Comparison of ENCODE assay signal across 19 cellular contexts in the genomic region with DNA sequence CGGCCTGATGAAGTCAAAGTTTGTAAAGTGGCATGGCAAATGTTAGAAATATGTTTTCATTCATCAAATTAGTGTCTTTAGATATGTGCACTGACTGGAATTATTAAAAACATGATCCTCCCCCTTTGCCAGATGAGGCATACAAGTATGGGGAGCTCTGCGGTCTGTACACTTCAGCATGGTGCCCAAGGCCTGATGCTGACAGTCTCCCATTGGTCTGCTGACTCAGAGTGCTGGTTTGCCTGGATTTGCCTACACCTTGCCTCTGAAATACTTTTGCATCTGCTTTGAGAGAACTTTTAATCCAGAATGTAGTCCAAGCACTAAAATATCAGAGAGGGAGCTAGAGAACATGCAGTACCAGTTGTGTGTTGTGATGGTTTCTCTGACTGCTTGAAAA.
A peak's percentile ranks its signal among the peaks of the same experiment; 100 is the strongest.
DNase-seq lines count a peak whose midpoint lies in the region; TF ChIP-seq lines count a peak whose summit lies in the region.
"Had no signal": no experiment of that assay in that cellular context is flagged by ENCODE, and none has a peak within 500 bp of the region (broad histone marks: within the 10 kb centered on the region; RNA-seq: fewer than 3 reads in every experiment).

No MANE protein-coding gene starts in this region.

- H3K4me2 ChIP-seq in GM23248 (ENCODE audit: unreplicated experiment) (no peak overlapping the region), neural cell (ENCODE audit: low read length) (no peak overlapping the region)
- H3K4me2 ChIP-seq: KMS-11 had no signal

- peaks cover 49% of the 10 kb centered on the region for H3F3A ChIP-seq in GM23248 (ENCODE audit: insufficient read depth)
- H3F3A ChIP-seq in neural cell (ENCODE audit: insufficient read depth, low read length, poor library complexity, severe bottlenecking), result no peaks in the 10 kb centered on the region

- H3K36me3 Mint-ChIP-seq in activated naive CD8-positive, alpha-beta T cell treated with anti-CD3 and anti-CD28 coated beads for 36 hours, result no peaks in the 10 kb centered on the region
- H3K36me3 Mint-ChIP-seq: activated naive CD8-positive, alpha-beta T cell; natural killer cell treated with Interleukin-12 subunit alpha and Interleukin-12 subunit beta and Interleukin-15 and Interleukin-18, amount 100 ng/mL, for 72 hours had no signal

- in situ Hi-C loops in GM23248 (cut with MboI), result no loop called here

- H3K27me3 ChIP-seq in GM23248 (replicated peaks; ENCODE audit: insufficient read depth) (no peaks in the 10 kb centered on the region), neural cell (ENCODE audit: insufficient read depth, low read depth, low read length) (no peaks in the 10 kb centered on the region)
- H3K27me3 ChIP-seq: esophagus squamous epithelium, sigmoid colon had no signal

- H3K27ac ChIP-seq in GM23248 (peak overlapping the region; percentile 93), RWPE1 (peak overlapping the region; percentile 68), epithelial cell of prostate (peak overlapping the region; percentile 93), neural cell (ENCODE audit: low read length) (peak overlapping the region; percentile 75)
- H3K27ac ChIP-seq: esophagus squamous epithelium, KMS-11 had no signal

- peaks cover 55% of the 10 kb centered on the region for H3K4me1 ChIP-seq in GM23248 (ENCODE audit: insufficient read depth)

- POLR2A ChIA-PET in RWPE1 (lab: Yijun Ruan, JAX; ENCODE audit: low non-redundant PET), result no interaction called here

- H3K4me3 Mint-ChIP-seq in activated naive CD8-positive, alpha-beta T cell treated with anti-CD3 and anti-CD28 coated beads for 36 hours, result no peak overlapping the region
- H3K4me3 Mint-ChIP-seq: activated naive CD8-positive, alpha-beta T cell; natural killer cell treated with Interleukin-12 subunit alpha and Interleukin-12 subunit beta and Interleukin-15 and Interleukin-18, amount 100 ng/mL, for 72 hours had no signal

- TF ChIP-seq RAD21 in neural cell (conservative IDR thresholded peaks at IDR 0.05), result no peak

- peaks cover 1% of the 10 kb centered on the region for H3K27me3 Mint-ChIP-seq in activated naive CD8-positive, alpha-beta T cell treated with anti-CD3 and anti-CD28 coated beads for 36 hours

- CTCF ChIA-PET in RWPE1 (lab: Yijun Ruan, JAX), result interaction anchor here (0.6 kb wide), 1 partner anchor 1757 kb away, joined by 3 read pairs; no protein-coding TSS in a partner anchor

- 36% methylated on average over 2 of the region's 2 CpGs for WGBS in GM23248 (ENCODE audit: low coverage in 1 of 2, low lambda C conversion rate in 2 of 2, missing lambda C conversion rate in 2 of 2), 2 experiments

- no peaks in the 10 kb centered on the region for H3K4me1 Mint-ChIP-seq in activated naive CD8-positive, alpha-beta T cell treated with anti-CD3 and anti-CD28 coated beads for 36 hours

- no peaks in the 10 kb centered on the region for H3K9me3 ChIP-seq in GM23248 (ENCODE audit: low read depth)
- no peaks in the 10 kb centered on the region for H3K9me3 ChIP-seq in neural cell (ENCODE audit: low read length)
- H3K9me3 ChIP-seq: esophagus squamous epithelium, sigmoid colon had no signal

- H3K9me3 Mint-ChIP-seq in activated naive CD8-positive, alpha-beta T cell treated with anti-CD3 and anti-CD28 coated beads for 36 hours, result no peaks in the 10 kb centered on the region
- H3K9me3 Mint-ChIP-seq: natural killer cell treated with Interleukin-12 subunit alpha and Interleukin-12 subunit beta and Interleukin-15 and Interleukin-18, amount 100 ng/mL, for 72 hours had no signal

- H4K20me1 ChIP-seq in GM23248 (ENCODE audit: insufficient read depth), result no peaks in the 10 kb centered on the region
- no peaks in the 10 kb centered on the region for H4K20me1 ChIP-seq in neural cell (ENCODE audit: insufficient read depth)

- H3K9ac ChIP-seq in GM23248, result peak overlapping the region; percentile 11; the same call in 1 of the 2 replicates
- no peak overlapping the region for H3K9ac ChIP-seq in neural cell (ENCODE audit: low read length)
- H3K9ac ChIP-seq: KMS-11 had no signal

- H2AFZ ChIP-seq in GM23248 (peak overlapping the region; percentile 1; the same call in 1 of the 2 replicates), neural cell (ENCODE audit: low read depth, low read length) (no peak overlapping the region)

- H3K27ac Mint-ChIP-seq in activated naive CD8-positive, alpha-beta T cell treated with anti-CD3 and anti-CD28 coated beads for 36 hours, result no peak overlapping the region
- H3K27ac Mint-ChIP-seq: activated naive CD8-positive, alpha-beta T cell; natural killer cell treated with Interleukin-12 subunit alpha and Interleukin-12 subunit beta and Interleukin-15 and Interleukin-18, amount 100 ng/mL, for 72 hours had no signal

- peak; percentile 61 for DNase-seq in GM23248
- DNase-seq in RWPE1 (ENCODE audit: low spot score), result no peak
- DNase-seq in epithelial cell of prostate (ENCODE audit: low read depth, low spot score), result no peak
- DNase-seq in activated gamma-delta T cell (lab: John Stamatoyannopoulos, UW), result no peak
- DNase-seq in NCI-H524 (lab: John Stamatoyannopoulos, UW), result no peak
- no peak for DNase-seq in activated naive CD8-positive, alpha-beta T cell treated with anti-CD3 and anti-CD28 coated beads for 36 hours
- no peak for DNase-seq in GF-D8 (lab: John Stamatoyannopoulos, UW)
- DNase-seq: activated CD4-positive, alpha-beta T cell treated with anti-CD3 and anti-CD28 coated beads for 4 hours; effector CD4-positive, alpha-beta T cell; esophagus squamous epithelium; NCI-H1694 treated with DMSO at 0.1 percent for 48 hours; NCI-H2227 treated with DMSO at 0.1 percent for 48 hours; NCI-H82; sigmoid colon; T-helper 2 cell had no signal

- H3K79me2 ChIP-seq in GM23248 (ENCODE audit: insufficient read depth) (no peaks in the 10 kb centered on the region), neural cell (replicated peaks; ENCODE audit: insufficient read depth, low read length) (no peaks in the 10 kb centered on the region)

- TF ChIP-seq EP300 in neural cell (conservative IDR thresholded peaks at IDR 0.05; ENCODE audit: poor library complexity, severe bottlenecking), result no peak

- TF ChIP-seq CTCF in RWPE1 (conservative IDR thresholded peaks at IDR 0.05; ENCODE audit: low read depth) (no peak), neural cell (IDR thresholded peaks at IDR 0.05; ENCODE audit: poor library complexity, severe bottlenecking) (no peak)

- H3K36me3 ChIP-seq in GM23248 (ENCODE audit: low read depth), result no peaks in the 10 kb centered on the region
- H3K36me3 ChIP-seq in neural cell (ENCODE audit: insufficient read depth, low read length), result no peaks in the 10 kb centered on the region
- H3K36me3 ChIP-seq: esophagus squamous epithelium, sigmoid colon had no signal

- H3K9me2 ChIP-seq in GM23248 (ENCODE audit: insufficient read depth) (no peaks in the 10 kb centered on the region), neural cell (ENCODE audit: insufficient read depth, low read length) (no peaks in the 10 kb centered on the region)

- no peak overlapping the region for H3K4me3 ChIP-seq in GM23248
- H3K4me3 ChIP-seq in neural cell (ENCODE audit: low read length), result no peak overlapping the region
- H3K4me3 ChIP-seq: esophagus squamous epithelium, sigmoid colon had no signal

TF ChIP-seq in neural cell, 6 proteins besides CTCF, POLR2A, EP300 and RAD21:
- no peak for TF ChIP-seq TAF1 (IDR thresholded peaks at IDR 0.05; ENCODE audit: low read depth)
- TF ChIP-seq SMC3 (conservative IDR thresholded peaks at IDR 0.05; ENCODE audit: poor library complexity), result no peak
- no peak for TF ChIP-seq POLR2AphosphoS5 (IDR thresholded peaks at IDR 0.05)
- TF ChIP-seq, protein P1, sequence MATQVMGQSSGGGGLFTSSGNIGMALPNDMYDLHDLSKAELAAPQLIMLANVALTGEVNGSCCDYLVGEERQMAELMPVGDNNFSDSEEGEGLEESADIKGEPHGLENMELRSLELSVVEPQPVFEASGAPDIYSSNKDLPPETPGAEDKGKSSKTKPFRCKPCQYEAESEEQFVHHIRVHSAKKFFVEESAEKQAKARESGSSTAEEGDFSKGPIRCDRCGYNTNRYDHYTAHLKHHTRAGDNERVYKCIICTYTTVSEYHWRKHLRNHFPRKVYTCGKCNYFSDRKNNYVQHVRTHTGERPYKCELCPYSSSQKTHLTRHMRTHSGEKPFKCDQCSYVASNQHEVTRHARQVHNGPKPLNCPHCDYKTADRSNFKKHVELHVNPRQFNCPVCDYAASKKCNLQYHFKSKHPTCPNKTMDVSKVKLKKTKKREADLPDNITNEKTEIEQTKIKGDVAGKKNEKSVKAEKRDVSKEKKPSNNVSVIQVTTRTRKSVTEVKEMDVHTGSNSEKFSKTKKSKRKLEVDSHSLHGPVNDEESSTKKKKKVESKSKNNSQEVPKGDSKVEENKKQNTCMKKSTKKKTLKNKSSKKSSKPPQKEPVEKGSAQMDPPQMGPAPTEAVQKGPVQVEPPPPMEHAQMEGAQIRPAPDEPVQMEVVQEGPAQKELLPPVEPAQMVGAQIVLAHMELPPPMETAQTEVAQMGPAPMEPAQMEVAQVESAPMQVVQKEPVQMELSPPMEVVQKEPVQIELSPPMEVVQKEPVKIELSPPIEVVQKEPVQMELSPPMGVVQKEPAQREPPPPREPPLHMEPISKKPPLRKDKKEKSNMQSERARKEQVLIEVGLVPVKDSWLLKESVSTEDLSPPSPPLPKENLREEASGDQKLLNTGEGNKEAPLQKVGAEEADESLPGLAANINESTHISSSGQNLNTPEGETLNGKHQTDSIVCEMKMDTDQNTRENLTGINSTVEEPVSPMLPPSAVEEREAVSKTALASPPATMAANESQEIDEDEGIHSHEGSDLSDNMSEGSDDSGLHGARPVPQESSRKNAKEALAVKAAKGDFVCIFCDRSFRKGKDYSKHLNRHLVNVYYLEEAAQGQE (IDR thresholded peaks at IDR 0.05; ENCODE audit: borderline replicate concordance), result no peak
- TF ChIP-seq EZH2 (IDR thresholded peaks at IDR 0.05; ENCODE audit: borderline replicate concordance, insufficient read depth, low read length, poor library complexity, severe bottlenecking), result no peak
- no peak for TF ChIP-seq MXI1 (conservative IDR thresholded peaks at IDR 0.05; ENCODE audit: poor library complexity, severe bottlenecking)
